In the genomic region with DNA sequence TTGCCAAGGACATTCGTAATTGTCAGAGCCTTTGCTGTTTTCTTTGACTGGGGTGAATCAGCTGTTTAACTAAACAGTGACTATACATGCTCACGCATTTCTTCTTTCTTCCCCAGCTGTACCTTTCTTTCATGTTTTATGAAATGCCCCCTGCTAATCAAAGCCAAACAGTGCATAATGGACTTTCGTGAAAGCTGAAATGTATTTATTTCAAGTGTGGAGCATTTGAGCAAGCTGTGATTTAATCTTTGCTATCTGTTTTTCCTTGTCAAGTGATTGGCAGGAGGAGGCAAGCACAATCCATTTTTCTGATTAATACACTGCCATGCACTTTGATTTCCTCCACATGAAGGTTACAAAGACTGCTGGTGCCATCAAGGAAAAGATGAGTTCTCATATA, we compare ENCODE assay signal across 17 cellular contexts.
A peak's percentile ranks its signal among the peaks of the same experiment; 100 is the strongest.
DNase-seq lines count a peak whose midpoint lies in the region; ATAC-seq and TF ChIP-seq lines count a peak whose summit lies in the region.
"Had no signal": no experiment of that assay in that cellular context is flagged by ENCODE, and none has a peak within 500 bp of the region (broad histone marks: within the 10 kb centered on the region; RNA-seq: fewer than 3 reads in every experiment).

No MANE protein-coding gene starts in this region.

- H4K20me1 ChIP-seq in PC-3 (ENCODE audit: low read length): no peaks in the 10 kb centered on the region

- ATAC-seq in PC-3: peak; percentile 33
- ATAC-seq in activated naive CD4-positive, alpha-beta T cell treated with anti-CD3 and anti-CD28 coated beads, Interleukin-2, amount 50 U/mL, for 72 hours: no peak
- ATAC-seq: A549, HepG2 had no signal

- DNase-seq in NCI-H1092 treated with DMSO at 0.1 percent for 48 hours (lab: John Stamatoyannopoulos, UW): peak; percentile 45
- no peak for DNase-seq in NCI-H1092 (lab: John Stamatoyannopoulos, UW)
- DNase-seq in PC-3: no peak
- DNase-seq in endodermal cell: no peak
- no peak for DNase-seq in activated naive CD4-positive, alpha-beta T cell treated with anti-CD3 and anti-CD28 coated beads, Interleukin-2, amount 50 U/mL, for 72 hours (ENCODE audit: low spot score in 2 of 2)
- DNase-seq in H7: no peak
- DNase-seq in thyroid gland: no peak
- DNase-seq: AML-193; Caco-2; CD4-positive, alpha-beta T cell; GM23248; H9 had no signal

- POLR2A ChIA-PET in PC-3 (lab: Charles Lee; ENCODE audit: unreplicated experiment): no interaction called here

- peaks cover 14% of the 10 kb centered on the region for H3K4me1 Mint-ChIP-seq in endodermal cell
- no peaks in the 10 kb centered on the region for H3K4me1 Mint-ChIP-seq in nephron

- H2AFZ ChIP-seq in PC-3 (ENCODE audit: low read length): no peak overlapping the region
- H2AFZ ChIP-seq: GM23248 had no signal

- no peaks in the 10 kb centered on the region for H3K27me3 ChIP-seq in PC-3 (ENCODE audit: low read length)
- no peaks in the 10 kb centered on the region for H3K27me3 ChIP-seq in endodermal cell (ENCODE audit: control insufficient read depth, insufficient read depth, low read length, poor library complexity, severe bottlenecking)
- no peaks in the 10 kb centered on the region for H3K27me3 ChIP-seq in H7 (ENCODE audit: control insufficient read depth, insufficient read depth, low read length)
- H3K27me3 ChIP-seq in thyroid gland: no peaks in the 10 kb centered on the region

- H3K4me2 ChIP-seq in PC-3 (ENCODE audit: low read length): no peak overlapping the region
- H3K4me2 ChIP-seq: A549 had no signal

- peak overlapping the region; percentile 50 for H3K27ac Mint-ChIP-seq in endodermal cell
- H3K27ac Mint-ChIP-seq in nephron: peak overlapping the region; percentile 19 to 80 (median 69)
- no peak overlapping the region for H3K27ac Mint-ChIP-seq in activated naive CD4-positive, alpha-beta T cell treated with anti-CD3 and anti-CD28 coated beads, Interleukin-2, amount 50 U/mL, for 72 hours
- H3K27ac Mint-ChIP-seq: CD4-positive, alpha-beta T cell; H9 had no signal

- H3K4me1 ChIP-seq in PC-3 (ENCODE audit: insufficient read depth, low read length) (no peaks in the 10 kb centered on the region), endodermal cell (ENCODE audit: control insufficient read depth, insufficient read depth, low read length) (peaks cover 2% of the 10 kb centered on the region), thyroid gland (peaks cover 0 to 4% of the 10 kb centered on the region in 2 donors)
- H3K4me1 ChIP-seq: A549, Caco-2 had no signal

- no peak overlapping the region for H3K4me3 Mint-ChIP-seq in endodermal cell
- no peak overlapping the region for H3K4me3 Mint-ChIP-seq in nephron
- H3K4me3 Mint-ChIP-seq: CD4-positive, alpha-beta T cell; H9 had no signal

- TF ChIP-seq CTCF in PC-3 (conservative IDR thresholded peaks at IDR 0.05; ENCODE audit: low read depth, low read length) (no peak), endodermal cell (conservative IDR thresholded peaks at IDR 0.05) (no peak), nephron (IDR thresholded peaks at IDR 0.05; ENCODE audit: unreplicated experiment in 3 of 3) (no peak), thyroid gland (IDR thresholded peaks at IDR 0.05) (no peak)

- WGBS in endodermal cell (ENCODE audit: insufficient coverage in 1 of 2, insufficient read length in 1 of 2), 2 experiments: 82 to 100% methylated on average over 1 to 3 of the region's 3 CpGs
- 49 to 58% methylated on average over 3 of the region's 3 CpGs for WGBS in thyroid gland, 2 donors

- no peak overlapping the region for H3K9ac ChIP-seq in PC-3 (ENCODE audit: low read length)
- no peak overlapping the region for H3K9ac ChIP-seq in endodermal cell (ENCODE audit: extremely low read depth, low read length, poor library complexity, severe bottlenecking)
- H3K9ac ChIP-seq: GM23248 had no signal

- H3K27ac ChIP-seq in PC-3 (ENCODE audit: low read length) (no peak overlapping the region), endodermal cell (ENCODE audit: low read depth, low read length) (no peak overlapping the region), thyroid gland (no peak overlapping the region)
- H3K27ac ChIP-seq: 22Rv1, A549, C4-2B, GM23248 had no signal

- H3K9me3 Mint-ChIP-seq in endodermal cell (peaks cover 2% of the 10 kb centered on the region), nephron (no peaks in the 10 kb centered on the region)
- H3K9me3 Mint-ChIP-seq in activated naive CD4-positive, alpha-beta T cell treated with anti-CD3 and anti-CD28 coated beads, Interleukin-2, amount 50 U/mL, for 72 hours: no peaks in the 10 kb centered on the region
- H3K9me3 Mint-ChIP-seq: CD4-positive, alpha-beta T cell; H9 had no signal

- no peaks in the 10 kb centered on the region for H3F3A ChIP-seq in PC-3 (ENCODE audit: low read length, unreplicated experiment)

- H3K79me2 ChIP-seq in PC-3 (ENCODE audit: low read length): no peaks in the 10 kb centered on the region

- intact Hi-C loops in PC-3 (cut with micrococcal nuclease): loop anchor here (5.0 kb wide), 2 partner anchors 440 to 700 kb away; no protein-coding TSS in a partner anchor
- intact Hi-C loops in thyroid gland (cut with DNase I): no loop called here

- H3K4me3 ChIP-seq in PC-3 (ENCODE audit: low read length) (no peak overlapping the region), endodermal cell (ENCODE audit: low read length) (no peak overlapping the region), H7 (ENCODE audit: insufficient read depth, low read depth, low read length) (no peak overlapping the region), thyroid gland (replicated peaks in 1 of 3) (no peak overlapping the region)
- H3K4me3 ChIP-seq: A549, GM23248 had no signal

- no peaks in the 10 kb centered on the region for H3K9me3 ChIP-seq in PC-3 (ENCODE audit: low read length)
- H3K9me3 ChIP-seq in endodermal cell (ENCODE audit: control insufficient read depth, low read length): peaks cover 8% of the 10 kb centered on the region
- no peaks in the 10 kb centered on the region for H3K9me3 ChIP-seq in thyroid gland
- H3K9me3 ChIP-seq: A549, Caco-2 had no signal

- no peaks in the 10 kb centered on the region for H3K9me2 ChIP-seq in PC-3 (replicated peaks; ENCODE audit: low read length)

- no TSS peak for BruUV-seq in PC-3 (replicated peaks; lab: Mats Ljungman, UMichigan)

- CTCF ChIA-PET in PC-3 (lab: Charles Lee): interaction anchor here (0.6 to 1.0 kb wide), 2 partner anchors 121 to 308 kb away, joined by 3 read pairs; no protein-coding TSS in a partner anchor

- H3K36me3 Mint-ChIP-seq in endodermal cell (ENCODE audit: low read depth) (no peaks in the 10 kb centered on the region), nephron (ENCODE audit: low read depth) (no peaks in the 10 kb centered on the region)
- H3K36me3 Mint-ChIP-seq in activated naive CD4-positive, alpha-beta T cell treated with anti-CD3 and anti-CD28 coated beads, Interleukin-2, amount 50 U/mL, for 72 hours: no peaks in the 10 kb centered on the region

- H3K27me3 Mint-ChIP-seq in endodermal cell (ENCODE audit: insufficient read depth): no peaks in the 10 kb centered on the region
- H3K27me3 Mint-ChIP-seq in nephron (ENCODE audit: low read depth): no peaks in the 10 kb centered on the region
- H3K27me3 Mint-ChIP-seq: CD4-positive, alpha-beta T cell had no signal

- H3K36me3 ChIP-seq in PC-3 (ENCODE audit: low read depth, low read length) (no peaks in the 10 kb centered on the region), endodermal cell (ENCODE audit: control insufficient read depth, insufficient read depth, low read length) (no peaks in the 10 kb centered on the region), H7 (replicated peaks; ENCODE audit: control insufficient read depth, insufficient read depth, low read length) (no peaks in the 10 kb centered on the region), thyroid gland (no peaks in the 10 kb centered on the region)

- TF ChIP-seq POLR2A in thyroid gland (IDR thresholded peaks at IDR 0.05): no peak

Comparison
In these comparisons a context has a peak if more than half of its experiments do, and no peak if none do; other contexts are left out.
1. H3K27ac Mint-ChIP-seq: peak in endodermal cell (single experiment) and nephron (3 of 3); none in activated naive CD4-positive, alpha-beta T cell treated with anti-CD3 and anti-CD28 coated beads, Interleukin-2, amount 50 U/mL, for 72 hours (0 of 2).